1 cellular context compared by ENCODE assay signal in genomic region chr14:24051789-24052655, GRCh38.
TF ChIP-seq lines count a peak whose summit lies in the region.

A gene with protein sequence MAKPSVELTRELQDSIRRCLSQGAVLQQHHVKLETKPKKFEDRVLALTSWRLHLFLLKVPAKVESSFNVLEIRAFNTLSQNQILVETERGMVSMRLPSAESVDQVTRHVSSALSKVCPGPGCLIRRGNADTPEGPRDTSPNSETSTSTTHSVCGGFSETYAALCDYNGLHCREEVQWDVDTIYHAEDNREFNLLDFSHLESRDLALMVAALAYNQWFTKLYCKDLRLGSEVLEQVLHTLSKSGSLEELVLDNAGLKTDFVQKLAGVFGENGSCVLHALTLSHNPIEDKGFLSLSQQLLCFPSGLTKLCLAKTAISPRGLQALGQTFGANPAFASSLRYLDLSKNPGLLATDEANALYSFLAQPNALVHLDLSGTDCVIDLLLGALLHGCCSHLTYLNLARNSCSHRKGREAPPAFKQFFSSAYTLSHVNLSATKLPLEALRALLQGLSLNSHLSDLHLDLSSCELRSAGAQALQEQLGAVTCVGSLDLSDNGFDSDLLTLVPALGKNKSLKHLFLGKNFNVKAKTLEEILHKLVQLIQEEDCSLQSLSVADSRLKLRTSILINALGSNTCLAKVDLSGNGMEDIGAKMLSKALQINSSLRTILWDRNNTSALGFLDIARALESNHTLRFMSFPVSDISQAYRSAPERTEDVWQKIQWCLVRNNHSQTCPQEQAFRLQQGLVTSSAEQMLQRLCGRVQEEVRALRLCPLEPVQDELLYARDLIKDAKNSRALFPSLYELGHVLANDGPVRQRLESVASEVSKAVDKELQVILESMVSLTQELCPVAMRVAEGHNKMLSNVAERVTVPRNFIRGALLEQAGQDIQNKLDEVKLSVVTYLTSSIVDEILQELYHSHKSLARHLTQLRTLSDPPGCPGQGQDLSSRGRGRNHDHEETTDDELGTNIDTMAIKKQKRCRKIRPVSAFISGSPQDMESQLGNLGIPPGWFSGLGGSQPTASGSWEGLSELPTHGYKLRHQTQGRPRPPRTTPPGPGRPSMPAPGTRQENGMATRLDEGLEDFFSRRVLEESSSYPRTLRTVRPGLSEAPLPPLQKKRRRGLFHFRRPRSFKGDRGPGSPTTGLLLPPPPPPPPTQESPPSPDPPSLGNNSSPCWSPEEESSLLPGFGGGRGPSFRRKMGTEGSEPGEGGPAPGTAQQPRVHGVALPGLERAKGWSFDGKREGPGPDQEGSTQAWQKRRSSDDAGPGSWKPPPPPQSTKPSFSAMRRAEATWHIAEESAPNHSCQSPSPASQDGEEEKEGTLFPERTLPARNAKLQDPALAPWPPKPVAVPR (N-terminal part only) (plus strand): TSS chr14:24052009. CDS start chr14:24052154, 145 bp downstream.

TF ChIP-seq in HepG2, 621 proteins besides CTCF, POLR2A, EP300 and RAD21 (continued from another document and continues in another):
- peak; percentile 96; the same call in 1 of the 2 replicates for TF ChIP-seq MTA1 (CRISPR knock-in tag; IDR thresholded peaks at IDR 0.05; ENCODE audit: borderline replicate concordance)
- peak; percentile 90; the same call in 1 of the 2 replicates for TF ChIP-seq ZHX1 (CRISPR knock-in tag; IDR thresholded peaks at IDR 0.05; ENCODE audit: low read depth)
- TF ChIP-seq, protein P1, sequence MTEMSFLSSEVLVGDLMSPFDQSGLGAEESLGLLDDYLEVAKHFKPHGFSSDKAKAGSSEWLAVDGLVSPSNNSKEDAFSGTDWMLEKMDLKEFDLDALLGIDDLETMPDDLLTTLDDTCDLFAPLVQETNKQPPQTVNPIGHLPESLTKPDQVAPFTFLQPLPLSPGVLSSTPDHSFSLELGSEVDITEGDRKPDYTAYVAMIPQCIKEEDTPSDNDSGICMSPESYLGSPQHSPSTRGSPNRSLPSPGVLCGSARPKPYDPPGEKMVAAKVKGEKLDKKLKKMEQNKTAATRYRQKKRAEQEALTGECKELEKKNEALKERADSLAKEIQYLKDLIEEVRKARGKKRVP (CRISPR knock-in tag; IDR thresholded peaks at IDR 0.05), result no peak; a peak in 1 of 4 replicates
- TF ChIP-seq ZNF629 (CRISPR knock-in tag; conservative IDR thresholded peaks at IDR 0.05), result no peak
- TF ChIP-seq ZNF230 (CRISPR knock-in tag; IDR thresholded peaks at IDR 0.05), result no peak; the same call in 1 of the 2 replicates
- TF ChIP-seq ZNF841 (CRISPR knock-in tag; IDR thresholded peaks at IDR 0.05; ENCODE audit: borderline replicate concordance), result no peak
- TF ChIP-seq THAP11 (CRISPR knock-in tag; IDR thresholded peaks at IDR 0.05), result peak; percentile 62
- TF ChIP-seq KLF12 (CRISPR knock-in tag; IDR thresholded peaks at IDR 0.05; ENCODE audit: borderline replicate concordance), result peak; percentile 94
- no peak for TF ChIP-seq ZBTB40 (IDR thresholded peaks at IDR 0.05)
- TF ChIP-seq ZBTB40 (CRISPR knock-in tag; IDR thresholded peaks at IDR 0.05), result peak; percentile 69; the same call in 1 of the 2 replicates
- TF ChIP-seq SIX4 (CRISPR knock-in tag; IDR thresholded peaks at IDR 0.05), result peak; percentile 69
- peak; percentile 7; the same call in 1 of the 2 replicates for TF ChIP-seq ARNTL (CRISPR knock-in tag; IDR thresholded peaks at IDR 0.05)
- TF ChIP-seq ZNF235 (CRISPR knock-in tag; IDR thresholded peaks at IDR 0.05; ENCODE audit: borderline replicate concordance), result peak; percentile 93
- peak; percentile 19 for TF ChIP-seq ETV6 (CRISPR knock-in tag; conservative IDR thresholded peaks at IDR 0.05)
- TF ChIP-seq KLF15 (CRISPR knock-in tag; IDR thresholded peaks at IDR 0.05; ENCODE audit: borderline replicate concordance), result peak; percentile 95
- TF ChIP-seq KLF13 (CRISPR knock-in tag; IDR thresholded peaks at IDR 0.05), result peak; percentile 13
- TF ChIP-seq TAF1 (CRISPR knock-in tag; IDR thresholded peaks at IDR 0.05), result peak; percentile 50
- no peak for TF ChIP-seq PHF5A (CRISPR knock-in tag; IDR thresholded peaks at IDR 0.05; ENCODE audit: low read depth, unreplicated experiment)
- TF ChIP-seq, protein P2, sequence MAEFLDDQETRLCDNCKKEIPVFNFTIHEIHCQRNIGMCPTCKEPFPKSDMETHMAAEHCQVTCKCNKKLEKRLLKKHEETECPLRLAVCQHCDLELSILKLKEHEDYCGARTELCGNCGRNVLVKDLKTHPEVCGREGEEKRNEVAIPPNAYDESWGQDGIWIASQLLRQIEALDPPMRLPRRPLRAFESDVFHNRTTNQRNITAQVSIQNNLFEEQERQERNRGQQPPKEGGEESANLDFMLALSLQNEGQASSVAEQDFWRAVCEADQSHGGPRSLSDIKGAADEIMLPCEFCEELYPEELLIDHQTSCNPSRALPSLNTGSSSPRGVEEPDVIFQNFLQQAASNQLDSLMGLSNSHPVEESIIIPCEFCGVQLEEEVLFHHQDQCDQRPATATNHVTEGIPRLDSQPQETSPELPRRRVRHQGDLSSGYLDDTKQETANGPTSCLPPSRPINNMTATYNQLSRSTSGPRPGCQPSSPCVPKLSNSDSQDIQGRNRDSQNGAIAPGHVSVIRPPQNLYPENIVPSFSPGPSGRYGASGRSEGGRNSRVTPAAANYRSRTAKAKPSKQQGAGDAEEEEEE (CRISPR knock-in tag; IDR thresholded peaks at IDR 0.05; ENCODE audit: borderline replicate concordance), result peak; percentile 87; the same call in 1 of the 2 replicates
- TF ChIP-seq SOX5 (CRISPR knock-in tag; IDR thresholded peaks at IDR 0.05; ENCODE audit: borderline replicate concordance), result peak; percentile 25; the same call in 1 of the 2 replicates
- peak; percentile 40; the same call in 1 of the 2 replicates for TF ChIP-seq CSRNP1 (CRISPR knock-in tag; IDR thresholded peaks at IDR 0.05)
- TF ChIP-seq GABPB1 (CRISPR knock-in tag; IDR thresholded peaks at IDR 0.05), result peak; percentile 84
- TF ChIP-seq SPEN (CRISPR knock-in tag; IDR thresholded peaks at IDR 0.05; ENCODE audit: low read depth), result peak; percentile 49
- TF ChIP-seq DPF2 (CRISPR knock-in tag; IDR thresholded peaks at IDR 0.05; ENCODE audit: borderline replicate concordance, low read depth), result 0 out of 2 replicates have a peak, but pooled peaks have one; percentile 44
- peak; percentile 78; the same call in 1 of the 2 replicates for TF ChIP-seq IKZF5 (CRISPR knock-in tag; IDR thresholded peaks at IDR 0.05)
